ENCODE assay signal across 30 cellular contexts in the genomic region with DNA sequence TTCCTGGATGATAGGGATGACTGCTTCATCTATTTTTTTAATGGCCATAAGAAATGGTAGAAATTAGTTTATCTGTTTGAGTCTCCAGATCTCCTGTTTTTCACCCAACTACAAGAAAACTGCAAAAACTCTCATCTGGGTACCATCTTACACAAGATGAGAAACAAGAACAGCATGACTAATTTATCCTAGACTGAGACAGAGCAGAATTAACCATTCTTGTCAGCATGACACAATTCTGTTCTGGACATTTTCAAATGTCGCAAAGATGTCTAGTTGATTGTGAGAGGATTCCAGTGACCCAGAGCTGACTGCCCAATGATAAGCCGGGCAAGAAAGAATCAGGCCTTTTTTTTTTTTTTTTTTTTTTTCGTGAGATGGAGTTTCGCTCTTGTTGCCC.
"Had no signal": no experiment of that assay in that cellular context is flagged by ENCODE, and none has a peak within 500 bp of the region (broad histone marks: within the 10 kb centered on the region; RNA-seq: fewer than 3 reads in every experiment).

No MANE protein-coding gene starts in this region.

- H3K27me3 ChIP-seq: colonic mucosa, gastrocnemius medialis, heart left ventricle, hepatocyte, neural progenitor cell, right atrium auricular region, suprapubic skin, transverse colon, vagina had no signal

- H3K4me1 ChIP-seq: colonic mucosa, gastrocnemius medialis, heart left ventricle, neural progenitor cell, parathyroid adenoma, prostate gland, right atrium auricular region, suprapubic skin had no signal

- H3K27me3 Mint-ChIP-seq: dendritic cell treated with granulocyte-macrophage colony-stimulating factor and Interleukin-4, amounts not matched to agents 40 ng/mL and 50 ng/mL, for 4 days; memory B cell; naive B cell; stimulated activated naive CD8-positive, alpha-beta T cell treated with anti-CD3 and anti-CD28 coated beads, Interleukin-15, Interleukin-2, amounts not matched to agents 100 ng/mL and 50 ng/mL, for 24 hours had no signal

- H3K4me3 ChIP-seq: colonic mucosa, gastrocnemius medialis, heart left ventricle, hepatocyte, lung, mucosa of descending colon, neural progenitor cell, prostate gland, right atrium auricular region, smooth muscle cell, suprapubic skin, transverse colon, vagina had no signal

- H3K4me3 Mint-ChIP-seq: dendritic cell treated with granulocyte-macrophage colony-stimulating factor and Interleukin-4, amounts not matched to agents 40 ng/mL and 50 ng/mL, for 4 days; endodermal cell; memory B cell; naive B cell; nephron; neural progenitor cell; stimulated activated naive CD8-positive, alpha-beta T cell treated with anti-CD3 and anti-CD28 coated beads, Interleukin-15, Interleukin-2, amounts not matched to agents 100 ng/mL and 50 ng/mL, for 24 hours had no signal

- DNase-seq: colonic mucosa; effector CD8-positive, alpha-beta T cell; endodermal cell; foreskin fibroblast; gastrocnemius medialis; heart left ventricle; kidney; mucosa of descending colon; naive B cell; stimulated activated CD4-positive, alpha-beta T cell treated with anti-CD3 and anti-CD28 coated beads, Interleukin-12 subunit alpha, Interleukin-12 subunit beta, amount 100 ng/mL, for 4 hours; stimulated activated CD4-positive, alpha-beta T cell treated with anti-CD3 and anti-CD28 coated beads, Interleukin-1b, Interleukin-23, amount 100 ng/mL, for 48 hours; stimulated activated CD4-positive, alpha-beta T cell treated with anti-CD3 and anti-CD28 coated beads, Interleukin-4, amount 100 ng/mL, for 1 hour; stimulated activated CD8-positive, alpha-beta memory T cell treated with anti-CD3 and anti-CD28 coated beads, Interleukin-4, amount 100 ng/mL, for 48 hours; transverse colon had no signal

- H3K9me3 ChIP-seq: colonic mucosa, gastrocnemius medialis, prostate gland, right atrium auricular region, vagina had no signal

- H3K36me3 ChIP-seq: colonic mucosa, prostate gland had no signal

- H3K27ac Mint-ChIP-seq: dendritic cell treated with granulocyte-macrophage colony-stimulating factor and Interleukin-4, amounts not matched to agents 40 ng/mL and 50 ng/mL, for 4 days; endodermal cell; memory B cell; nephron; neural progenitor cell; stimulated activated naive CD8-positive, alpha-beta T cell treated with anti-CD3 and anti-CD28 coated beads, Interleukin-15, Interleukin-2, amounts not matched to agents 100 ng/mL and 50 ng/mL, for 24 hours had no signal

- ATAC-seq: esophagus mucosa, gastrocnemius medialis, heart left ventricle, left lobe of liver, mucosa of descending colon, sciatic nerve had no signal

- H3K4me1 Mint-ChIP-seq: endodermal cell, memory B cell, naive B cell, nephron, neural progenitor cell had no signal

- H3K9ac ChIP-seq: neural progenitor cell, parathyroid adenoma had no signal
